2 cellular contexts compared by ENCODE assay signal in genomic region chr15:37820380-37821128, GRCh38.
TF ChIP-seq lines count a peak whose summit lies in the region.

No MANE protein-coding gene starts in this region.

TF ChIP-seq in SK-N-SH, 30 proteins besides CTCF, POLR2A, EP300 and RAD21 (continued from another document):
- TF ChIP-seq RCOR1 (IDR thresholded peaks at IDR 0.05; ENCODE audit: low read length) (peak; percentile 56; the same call in 1 of the 2 replicates), MAX (IDR thresholded peaks at IDR 0.05; ENCODE audit: low read depth) (no peak), TCF12 (IDR thresholded peaks at IDR 0.05) (peak; percentile 52; the same call in 1 of the 2 replicates), GABPA (IDR thresholded peaks at IDR 0.05; ENCODE audit: low read depth) (no peak), MXI1 (IDR thresholded peaks at IDR 0.05; ENCODE audit: low read depth, low read length) (peak; percentile 54; the same call in 1 of the 2 replicates), POLR2AphosphoS5 (IDR thresholded peaks at IDR 0.05; ENCODE audit: low read depth, low read length) (no peak), FOXJ3 (CRISPR knock-in tag; IDR thresholded peaks at IDR 0.05) (0 out of 2 replicates have a peak, but pooled peaks have one; percentile 33), IRF3 (IDR thresholded peaks at IDR 0.05; ENCODE audit: low read depth, low read length) (no peak), USF2 (IDR thresholded peaks at IDR 0.05; ENCODE audit: borderline replicate concordance, low read depth, low read length) (no peak), SMC3 (IDR thresholded peaks at IDR 0.05; ENCODE audit: low read depth, low read length) (no peak)

TF ChIP-seq in neural cell, 6 proteins besides CTCF, POLR2A, EP300 and RAD21 (continued from another document):
- TF ChIP-seq REST (IDR thresholded peaks at IDR 0.05; ENCODE audit: borderline replicate concordance) (peak; percentile 70), POLR2AphosphoS5 (IDR thresholded peaks at IDR 0.05) (peak; percentile 50), SMC3 (conservative IDR thresholded peaks at IDR 0.05; ENCODE audit: poor library complexity) (peak; percentile 18)
